ENCODE assay signal across 9 cellular contexts in the genomic region with DNA sequence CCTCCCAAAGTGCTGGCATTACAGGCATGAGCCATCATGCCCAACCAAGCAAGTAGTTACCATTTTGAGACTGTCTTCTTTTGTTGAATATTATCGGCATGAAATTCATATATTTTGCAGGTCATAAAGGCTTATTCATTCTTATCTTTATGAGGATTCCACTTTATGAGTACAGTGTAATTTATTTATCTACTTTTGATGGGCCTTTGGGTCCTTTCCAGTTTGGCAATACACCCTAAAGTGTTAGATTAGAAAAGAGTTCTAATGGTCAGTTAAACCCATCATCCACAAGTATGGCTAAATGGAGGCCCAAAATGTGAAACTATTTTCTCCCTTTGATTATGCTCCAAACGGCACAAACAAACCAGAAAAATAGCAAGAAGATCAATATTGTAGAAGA.
"Had no signal": no experiment of that assay in that cellular context is flagged by ENCODE, and none has a peak within 500 bp of the region (broad histone marks: within the 10 kb centered on the region; RNA-seq: fewer than 3 reads in every experiment).

No MANE protein-coding gene starts in this region.

- H3K27ac ChIP-seq: GM23248 had no signal

- ATAC-seq: HCT116, K562 had no signal

- H3K9me3 ChIP-seq: HAP-1 had no signal

- H3K36me3 ChIP-seq: HAP-1 had no signal

- DNase-seq: GM23248, GOT3, H7, HFFc6, IMR-90, KG1 had no signal

- H3K4me3 ChIP-seq: GM23248, HAP-1, K562 had no signal
